20 cellular contexts compared by ENCODE assay signal in genomic region chrX:150771116-150771515, GRCh38.
"Had no signal": no experiment of that assay in that cellular context is flagged by ENCODE, and none has a peak within 500 bp of the region (broad histone marks: within the 10 kb centered on the region; RNA-seq: fewer than 3 reads in every experiment).

No MANE protein-coding gene starts in this region.

- H3K4me3 Mint-ChIP-seq: activated naive CD4-positive, alpha-beta T cell treated with anti-CD3 and anti-CD28 coated beads for 36 hours; activated naive CD8-positive, alpha-beta T cell; activated T-helper 17 cell treated with anti-CD3 and anti-CD28 coated beads, Interleukin-2, amount 50 U/mL, for 72 hours; brain; T-helper 1 cell treated with Interleukin-12 subunit alpha and Interleukin-12 subunit beta and Interleukin-4 antibody, amounts not matched to agents 30 μg/mL and 1 μg/mL, for 36 hours had no signal

- H3K4me1 Mint-ChIP-seq: activated T-helper 17 cell treated with anti-CD3 and anti-CD28 coated beads, Interleukin-2, amount 50 U/mL, for 72 hours had no signal

- H3K27ac Mint-ChIP-seq: activated naive CD4-positive, alpha-beta T cell treated with anti-CD3 and anti-CD28 coated beads for 36 hours; activated naive CD8-positive, alpha-beta T cell; activated T-helper 17 cell treated with anti-CD3 and anti-CD28 coated beads, Interleukin-2, amount 50 U/mL, for 72 hours; brain; T-helper 1 cell treated with Interleukin-12 subunit alpha and Interleukin-12 subunit beta and Interleukin-4 antibody, amounts not matched to agents 30 μg/mL and 1 μg/mL, for 36 hours had no signal

- ATAC-seq: activated T-helper 17 cell treated with anti-CD3 and anti-CD28 coated beads, Interleukin-2, amount 50 U/mL, for 72 hours had no signal

- H3K36me3 Mint-ChIP-seq: activated naive CD8-positive, alpha-beta T cell had no signal

- DNase-seq: activated CD4-positive, alpha-beta T cell treated with anti-CD3 and anti-CD28 coated beads for 48 hours; activated CD4-positive, alpha-beta T cell treated with anti-CD3 and anti-CD28 coated beads, Interleukin-2, amount 50 U/mL, for 4 hours; activated CD4-positive, CD25-positive, alpha-beta regulatory T cell treated with anti-CD3 and anti-CD28 coated beads, Interleukin-2, amount 50 U/mL, for 72 hours; activated gamma-delta T cell; activated naive CD4-positive, alpha-beta T cell treated with anti-CD3 and anti-CD28 coated beads for 36 hours; activated T-cell treated with anti-CD3 and anti-CD28 coated beads for 4 hours; activated T-cell treated with anti-CD3 and anti-CD28 coated beads, Interleukin-2, amount 50 U/mL, for 48 hours; amygdala; MG63; MV-4-11; NCI-H1436; NCI-H187 treated with DMSO at 0.1 percent for 48 hours; NCI-H2081 treated with DMSO at 0.1 percent for 48 hours; NCI-H446 treated with DMSO at 0.1 percent for 48 hours; PC-9; SHP77 treated with DMSO at 0.1 percent for 48 hours had no signal

- H3K9me3 Mint-ChIP-seq: activated naive CD4-positive, alpha-beta T cell treated with anti-CD3 and anti-CD28 coated beads for 36 hours; activated T-helper 17 cell treated with anti-CD3 and anti-CD28 coated beads, Interleukin-2, amount 50 U/mL, for 72 hours; brain; T-helper 1 cell treated with Interleukin-12 subunit alpha and Interleukin-12 subunit beta and Interleukin-4 antibody, amounts not matched to agents 30 μg/mL and 1 μg/mL, for 36 hours had no signal

- H3K27me3 Mint-ChIP-seq: activated naive CD8-positive, alpha-beta T cell; activated T-helper 17 cell treated with anti-CD3 and anti-CD28 coated beads, Interleukin-2, amount 50 U/mL, for 72 hours; brain had no signal
